ENCODE assay signal across 12 cellular contexts in genomic region chr6:161257778-161258457, GRCh38. TPM values are rescaled to one million over a fixed set of nuclear protein-coding genes. Genes with fewer than 3 reads are reported as not detected.
A peak's percentile ranks its signal among the peaks of the same experiment; 100 is the strongest.
DNase-seq lines count a peak whose midpoint lies in the region; ATAC-seq and TF ChIP-seq lines count a peak whose summit lies in the region.
"Had no signal": no experiment of that assay in that cellular context is flagged by ENCODE, and none has a peak within 500 bp of the region (broad histone marks: within the 10 kb centered on the region; RNA-seq: fewer than 3 reads in every experiment).

No MANE protein-coding gene starts in this region.

- WGBS in esophagus muscularis mucosa, result 22% methylated on average over 8 of the region's 8 CpGs

- peak overlapping the region in 2 of 4 donors; percentile 13 to 26 for H3K4me3 ChIP-seq in esophagus muscularis mucosa
- H3K4me3 ChIP-seq in retinal pigment epithelial cell (ENCODE audit: low read length), result no peak overlapping the region
- H3K4me3 ChIP-seq: right lobe of liver had no signal

- peaks cover 0 to 18% (median 14%) of the 10 kb centered on the region in 4 donors for H3K4me1 ChIP-seq in esophagus muscularis mucosa
- H3K4me1 ChIP-seq: right lobe of liver had no signal

- H3K36me3 ChIP-seq in esophagus muscularis mucosa, result peaks cover 0 to 7% (median 0%) of the 10 kb centered on the region in 4 donors
- H3K36me3 ChIP-seq: right lobe of liver had no signal

- intact Hi-C loops in esophagus muscularis mucosa (cut with DNase I), result no loop called here

- H3K4me1 Mint-ChIP-seq in mesothelial cell of epicardium (peaks cover 14% of the 10 kb centered on the region), chondrocyte (ENCODE audit: low read depth) (peaks cover 10% of the 10 kb centered on the region)

- no peak overlapping the region for H3K4me3 Mint-ChIP-seq in mesothelial cell of epicardium
- no peak overlapping the region for H3K4me3 Mint-ChIP-seq in chondrocyte (ENCODE audit: unreplicated experiment)
- H3K4me3 Mint-ChIP-seq: T-cell had no signal

- no peak for TF ChIP-seq CTCF in esophagus muscularis mucosa (IDR thresholded peaks at IDR 0.05)
- no peak for TF ChIP-seq CTCF in retinal pigment epithelial cell (conservative IDR thresholded peaks at IDR 0.05; ENCODE audit: low read depth, low read length)
- TF ChIP-seq CTCF in mesothelial cell of epicardium (IDR thresholded peaks at IDR 0.05; ENCODE audit: unreplicated experiment), result no peak
- no peak for TF ChIP-seq CTCF in chondrocyte (IDR thresholded peaks at IDR 0.05)

- H3K27ac Mint-ChIP-seq in mesothelial cell of epicardium (no peak overlapping the region), chondrocyte (ENCODE audit: unreplicated experiment) (no peak overlapping the region)
- H3K27ac Mint-ChIP-seq: T-cell had no signal

- H3K36me3 Mint-ChIP-seq in mesothelial cell of epicardium (peaks cover 10% of the 10 kb centered on the region), chondrocyte (ENCODE audit: low read depth) (peaks cover 6% of the 10 kb centered on the region)

- peak overlapping the region; percentile 54 to 77 (median 63) for H3K27ac ChIP-seq in esophagus muscularis mucosa (replicated peaks in 1 of 4)
- H3K27ac ChIP-seq: right lobe of liver had no signal

- no peaks in the 10 kb centered on the region for H3K9me3 Mint-ChIP-seq in mesothelial cell of epicardium
- no peaks in the 10 kb centered on the region for H3K9me3 Mint-ChIP-seq in chondrocyte (ENCODE audit: low read depth)
- H3K9me3 Mint-ChIP-seq: T-cell had no signal

- ATAC-seq in HG02973 (IDR thresholded peaks at IDR 0.05; ENCODE audit: unreplicated experiment), result no peak
- ATAC-seq: HepG2, right lobe of liver, T-cell had no signal

- TF ChIP-seq EP300 in esophagus muscularis mucosa (IDR thresholded peaks at IDR 0.05), result no peak

- TF ChIP-seq POLR2A in esophagus muscularis mucosa (IDR thresholded peaks at IDR 0.05; ENCODE audit: low read depth), result no peak

- H3K27me3 Mint-ChIP-seq in mesothelial cell of epicardium (ENCODE audit: low read depth) (no peaks in the 10 kb centered on the region), chondrocyte (ENCODE audit: low read depth) (no peaks in the 10 kb centered on the region)
- H3K27me3 Mint-ChIP-seq: T-cell had no signal

- peak; percentile 96 for DNase-seq in EH (ENCODE audit: low read depth)
- peak; percentile 97 for DNase-seq in RPMI7951 (ENCODE audit: low read depth)
- no peak for DNase-seq in esophagus muscularis mucosa (ENCODE audit: extremely low spot score)
- peak; percentile 26 for DNase-seq in retinal pigment epithelial cell (ENCODE audit: low read depth)
- DNase-seq in mesothelial cell of epicardium (ENCODE audit: low spot score in 2 of 2, unreplicated experiment in 2 of 2), result no peak
- no peak for DNase-seq in NCI-H1436 treated with DMSO at 0.1 percent for 48 hours (lab: John Stamatoyannopoulos, UW)
- no peak for DNase-seq in chondrocyte (ENCODE audit: low spot score)
- DNase-seq: NCI-H526, right lobe of liver, T-cell had no signal

- no peaks in the 10 kb centered on the region for H3K27me3 ChIP-seq in esophagus muscularis mucosa
- H3K27me3 ChIP-seq: right lobe of liver had no signal

- H3K9me3 ChIP-seq in esophagus muscularis mucosa, result no peaks in the 10 kb centered on the region
- H3K9me3 ChIP-seq: right lobe of liver had no signal

RNA-seq across cellular contexts. Expression of gene AGPAT4, which starts 15.9 kb away (rescaled TPM):
- 15.5 and 16.2 TPM in 2 replicates for total RNA-seq in RPMI7951 (2014; rRNA removed; shearing (Covaris generic))
- total RNA-seq in esophagus muscularis mucosa, result 10 to 100 TPM in 2 of 4 donors, 1 to 10 TPM in 2; 7.9 to 12.6 (median 10.0) TPM
- total RNA-seq in mesothelial cell of epicardium, result 21.5 to 23.9 TPM (median 23.7 TPM) in 3 replicates
- 11.9 to 14.2 TPM (median 12.6 TPM) in 3 replicates for total RNA-seq in chondrocyte

Comparison
In these comparisons a context has a peak if more than half of its experiments do, and no peak if none do; other contexts are left out.
1. DNase-seq: peak in EH (single experiment), RPMI7951 (single experiment) and retinal pigment epithelial cell (single experiment); none in esophagus muscularis mucosa (single experiment), mesothelial cell of epicardium (0 of 2), NCI-H1436 treated with DMSO at 0.1 percent for 48 hours (single experiment) and chondrocyte (single experiment).